In genomic region chr6:27478141-27478705, GRCh38 we compare ENCODE assay signal across 1 cellular context.
TF ChIP-seq lines count a peak whose summit lies in the region.

No MANE protein-coding gene starts in this region.

TF ChIP-seq in K562, 482 proteins besides CTCF, POLR2A, EP300 and RAD21:
- no peak for TF ChIP-seq CUX1 (CRISPR knock-in tag; IDR thresholded peaks at IDR 0.05)
- TF ChIP-seq ZBTB1 (CRISPR knock-in tag; IDR thresholded peaks at IDR 0.05; ENCODE audit: borderline replicate concordance, low read depth), result peak; percentile 34; the same call in 1 of the 2 replicates
- TF ChIP-seq ILK (tag; IDR thresholded peaks at IDR 0.05; ENCODE audit: borderline replicate concordance, low read depth), result no peak
- 0 out of 2 replicates have a peak, but pooled peaks have one; percentile 5 for TF ChIP-seq MAFG (tag; conservative IDR thresholded peaks at IDR 0.05)
- TF ChIP-seq BHLHE40 (IDR thresholded peaks at IDR 0.05; ENCODE audit: low read length), result no peak
- no peak for TF ChIP-seq CBX1 (IDR thresholded peaks at IDR 0.05; ENCODE audit: low read depth)
- TF ChIP-seq PRMT5 (CRISPR knock-in tag; IDR thresholded peaks at IDR 0.05), result no peak
- TF ChIP-seq CREM (IDR thresholded peaks at IDR 0.05; ENCODE audit: low read depth), result no peak
- peak; percentile 58; the same call in 1 of the 2 replicates for TF ChIP-seq C11orf30 (IDR thresholded peaks at IDR 0.05; ENCODE audit: low read depth)
- TF ChIP-seq ZNF644 (tag; IDR thresholded peaks at IDR 0.05; ENCODE audit: low read depth), result 0 out of 2 replicates have a peak, but pooled peaks have one; percentile 5
- no peak for TF ChIP-seq PATZ1 (CRISPR knock-in tag; IDR thresholded peaks at IDR 0.05; ENCODE audit: borderline replicate concordance)
- TF ChIP-seq SPI1 (IDR thresholded peaks at IDR 0.05; ENCODE audit: borderline replicate concordance, low read depth, low read length), result 0 out of 2 replicates have a peak, but pooled peaks have one; percentile 23
- TF ChIP-seq SMAD4 (CRISPR knock-in tag; conservative IDR thresholded peaks at IDR 0.05), result 0 out of 2 replicates have a peak, but pooled peaks have one; percentile 9
- TF ChIP-seq TAF15 (IDR thresholded peaks at IDR 0.05; ENCODE audit: low read depth, low read length), result no peak
- 0 out of 2 replicates have a peak, but pooled peaks have one; percentile 37 for TF ChIP-seq ZNF143 (CRISPR knock-in tag; IDR thresholded peaks at IDR 0.05)
- no peak for TF ChIP-seq ZNF785 (CRISPR knock-in tag; IDR thresholded peaks at IDR 0.05)
- no peak for TF ChIP-seq ZNF384 (IDR thresholded peaks at IDR 0.05; ENCODE audit: low read depth, low read length)
- TF ChIP-seq ARID1B (IDR thresholded peaks at IDR 0.05), result no peak
- no peak for TF ChIP-seq TRIM25 (IDR thresholded peaks at IDR 0.05; ENCODE audit: borderline replicate concordance)
- TF ChIP-seq STAT5B (CRISPR knock-in tag; IDR thresholded peaks at IDR 0.05), result no peak
- TF ChIP-seq DMBX1 (CRISPR knock-in tag; IDR thresholded peaks at IDR 0.05; ENCODE audit: borderline replicate concordance), result no peak
- 0 out of 2 replicates have a peak, but pooled peaks have one; percentile 19 for TF ChIP-seq BACH1 (tag; IDR thresholded peaks at IDR 0.05)
- 0 out of 2 replicates have a peak, but pooled peaks have one; percentile 64 for TF ChIP-seq AFF4 (CRISPR knock-in tag; IDR thresholded peaks at IDR 0.05)
- no peak for TF ChIP-seq PCBP2 (IDR thresholded peaks at IDR 0.05; ENCODE audit: low read depth, low read length, poor library complexity, severe bottlenecking)
- TF ChIP-seq BRF1 (IDR thresholded peaks at IDR 0.05; ENCODE audit: borderline replicate concordance, extremely low read depth, insufficient read length), result no peak
- no peak for TF ChIP-seq FOXM1 (IDR thresholded peaks at IDR 0.05; ENCODE audit: low read depth)
- no peak for TF ChIP-seq FOXM1 (CRISPR knock-in tag; IDR thresholded peaks at IDR 0.05; ENCODE audit: low read depth)
- TF ChIP-seq ZNF23 (CRISPR knock-in tag; IDR thresholded peaks at IDR 0.05), result no peak
- no peak for TF ChIP-seq ZNF347 (CRISPR knock-in tag; IDR thresholded peaks at IDR 0.05; ENCODE audit: low read depth)
- no peak for TF ChIP-seq POLR3G (IDR thresholded peaks at IDR 0.05; ENCODE audit: extremely low read depth, insufficient read length, insufficient replicate concordance)
- TF ChIP-seq HEY1 (CRISPR knock-in tag; IDR thresholded peaks at IDR 0.05; ENCODE audit: borderline replicate concordance), result no peak
- TF ChIP-seq THRA (IDR thresholded peaks at IDR 0.05), result no peak
- TF ChIP-seq MTA3 (IDR thresholded peaks at IDR 0.05; ENCODE audit: borderline replicate concordance), result no peak
- no peak for TF ChIP-seq LARP7 (IDR thresholded peaks at IDR 0.05)
- no peak for TF ChIP-seq MNT (conservative IDR thresholded peaks at IDR 0.05)
- TF ChIP-seq BCOR (IDR thresholded peaks at IDR 0.05), result no peak
- TF ChIP-seq ETV6 (IDR thresholded peaks at IDR 0.05; ENCODE audit: borderline replicate concordance in 1 of 2, low read depth in 2 of 2, low read length in 1 of 2), result 0 out of 4 replicates have a peak, but pooled peaks of 1 of the 2 experiments have one; percentile 41
- no peak for TF ChIP-seq ETV6 (CRISPR knock-in tag; IDR thresholded peaks at IDR 0.05; ENCODE audit: borderline replicate concordance)
- no peak for TF ChIP-seq MEIS2 (IDR thresholded peaks at IDR 0.05; ENCODE audit: partially characterized antibody)
- TF ChIP-seq ZNF592 (IDR thresholded peaks at IDR 0.05), result no peak
- TF ChIP-seq ETV1 (tag; conservative IDR thresholded peaks at IDR 0.05; ENCODE audit: low read depth), result no peak
- no peak for TF ChIP-seq RUNX1 (IDR thresholded peaks at IDR 0.05; ENCODE audit: low read depth)
